In the genomic region with DNA sequence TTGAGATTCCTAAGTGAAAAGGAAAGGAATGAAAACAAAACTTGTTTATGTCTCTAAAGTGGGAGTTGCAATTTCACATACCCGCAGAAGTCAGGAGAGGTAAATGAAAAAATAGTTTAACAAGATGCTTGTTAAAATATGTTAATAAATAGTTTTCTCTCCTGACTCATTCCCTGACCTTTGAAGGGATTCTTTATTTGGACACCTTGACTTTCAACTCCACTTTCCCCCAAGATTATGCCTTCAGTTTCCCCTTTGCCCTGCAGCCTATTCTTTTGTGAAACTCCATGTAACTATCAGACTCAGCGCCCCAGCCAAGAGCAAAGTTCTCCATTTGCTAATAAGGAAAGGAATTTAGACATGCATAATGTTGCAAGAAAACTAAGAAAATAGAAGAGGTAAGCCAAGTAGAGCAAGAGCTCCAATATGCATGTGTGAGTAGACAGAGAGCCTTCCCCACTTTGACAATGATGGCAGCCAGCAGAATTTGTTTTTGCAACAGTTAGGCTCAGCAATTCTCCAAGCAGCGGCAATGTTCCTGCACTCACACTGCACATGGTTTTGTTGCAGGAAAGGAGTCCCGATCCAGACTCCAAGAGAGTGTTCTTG, we compare ENCODE assay signal across 1 cellular context.
TF ChIP-seq lines count a peak whose summit lies in the region.

No MANE protein-coding gene starts in this region.

TF ChIP-seq in WTC11, 78 proteins besides CTCF, POLR2A, EP300 and RAD21 (continued from another document):
- TF ChIP-seq, protein P1, sequence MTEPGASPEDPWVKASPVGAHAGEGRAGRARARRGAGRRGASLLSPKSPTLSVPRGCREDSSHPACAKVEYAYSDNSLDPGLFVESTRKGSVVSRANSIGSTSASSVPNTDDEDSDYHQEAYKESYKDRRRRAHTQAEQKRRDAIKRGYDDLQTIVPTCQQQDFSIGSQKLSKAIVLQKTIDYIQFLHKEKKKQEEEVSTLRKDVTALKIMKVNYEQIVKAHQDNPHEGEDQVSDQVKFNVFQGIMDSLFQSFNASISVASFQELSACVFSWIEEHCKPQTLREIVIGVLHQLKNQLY (CRISPR knock-in tag; IDR thresholded peaks at IDR 0.05) = no peak
- TF ChIP-seq ZNF219 (CRISPR knock-in tag; IDR thresholded peaks at IDR 0.05; ENCODE audit: borderline replicate concordance) (no peak), SMAD3 (CRISPR knock-in tag; IDR thresholded peaks at IDR 0.05; ENCODE audit: borderline replicate concordance) (no peak), ATF1 (CRISPR knock-in tag; IDR thresholded peaks at IDR 0.05) (no peak)
